Comparison of ENCODE assay signal across 1 cellular context in genomic region chr2:86783615-86784339, GRCh38.
TF ChIP-seq lines count a peak whose summit lies in the region.

No MANE protein-coding gene starts in this region.

TF ChIP-seq in GM12878, 131 proteins besides CTCF, POLR2A, EP300 and RAD21 (continued from another document):
- TF ChIP-seq BCLAF1 (IDR thresholded peaks at IDR 0.05) (no peak), RCOR1 (conservative IDR thresholded peaks at IDR 0.05; ENCODE audit: low read depth, low read length) (0 out of 2 replicates have a peak, but pooled peaks have one; percentile 44), TCF12 (IDR thresholded peaks at IDR 0.05; ENCODE audit: low read depth, low read length) (0 out of 2 replicates have a peak, but pooled peaks have one; percentile 38), ZNF592 (IDR thresholded peaks at IDR 0.05) (peak; percentile 86; the same call in 1 of the 2 replicates), USF2 (IDR thresholded peaks at IDR 0.05; ENCODE audit: borderline replicate concordance, low read depth, low read length) (no peak)
